11 cellular contexts compared by ENCODE assay signal in genomic region chr16:58243528-58244004, GRCh38. TPM values are rescaled to one million over a fixed set of nuclear protein-coding genes. Genes with fewer than 3 reads are reported as not detected.
DNase-seq lines count a peak whose midpoint lies in the region; ATAC-seq, FAIRE-seq and TF ChIP-seq lines count a peak whose summit lies in the region.
"Had no signal": no experiment of that assay in that cellular context is flagged by ENCODE, and none has a peak within 500 bp of the region (broad histone marks: within the 10 kb centered on the region; RNA-seq: fewer than 3 reads in every experiment).

No MANE protein-coding gene starts in this region.

- H3K27ac ChIP-seq in mammary epithelial cell (ENCODE audit: insufficient read depth, low read depth, low read length) = no peak overlapping the region
- H3K27ac ChIP-seq: SJSA1 had no signal

- no peaks in the 10 kb centered on the region for H4K20me1 ChIP-seq in mammary epithelial cell (ENCODE audit: insufficient read depth, low read length)

- intact Hi-C loops in mammary epithelial cell (cut with micrococcal nuclease) = no loop called here

- CTCF ChIA-PET in mammary epithelial cell (lab: Charles Lee; ENCODE audit: low non-redundant PET) = no interaction called here

- no peaks in the 10 kb centered on the region for H3K9me3 ChIP-seq in mammary epithelial cell (replicated peaks; ENCODE audit: insufficient read depth, low read length)
- H3K9me3 ChIP-seq: SJSA1 had no signal

- H3K79me2 ChIP-seq in mammary epithelial cell (ENCODE audit: insufficient read depth, low read length) = no peaks in the 10 kb centered on the region

- no peak overlapping the region for H3K4me3 ChIP-seq in mammary epithelial cell (replicated peaks in 1 of 3; ENCODE audit: insufficient read depth in 1 of 3, low read depth in 2 of 3, low read length in 3 of 3)
- H3K4me3 ChIP-seq: SJSA1 had no signal

- in situ Hi-C loops in mammary epithelial cell (cut with MboI; ENCODE audit: low sequenced_read_pairs in 2 of 2) = no loop called here

- TF ChIP-seq CTCF in mammary epithelial cell (conservative IDR thresholded peaks at IDR 0.05 in 1 of 2, IDR thresholded peaks at IDR 0.05 in 1 of 2; ENCODE audit: extremely low read depth in 1 of 2, insufficient read depth in 1 of 2, low read depth in 1 of 2, low read length in 2 of 2) = no peak

- no peak overlapping the region for H3K4me2 ChIP-seq in mammary epithelial cell (ENCODE audit: insufficient read depth, low read depth, low read length)

- no peaks in the 10 kb centered on the region for H3K4me1 ChIP-seq in mammary epithelial cell (ENCODE audit: insufficient read depth, low read length)
- H3K4me1 ChIP-seq: SJSA1 had no signal

- H3K9ac ChIP-seq in mammary epithelial cell (ENCODE audit: insufficient read depth, low read length) = no peak overlapping the region

- ATAC-seq in GM19467 (IDR thresholded peaks at IDR 0.05; ENCODE audit: unreplicated experiment) (peak; percentile 88), HG03139 (IDR thresholded peaks at IDR 0.05; ENCODE audit: unreplicated experiment) (peak; percentile 96)
- ATAC-seq: left colon had no signal

- DNase-seq in GM12892 (ENCODE audit: insufficient read length) (peak; percentile 31), mammary epithelial cell (peak; percentile 79), retina (no peak), amygdala (lab: John Stamatoyannopoulos, UW) (no peak), NCI-H2171 (lab: John Stamatoyannopoulos, UW) (no peak)
- no peak for DNase-seq in stimulated activated CD4-positive, alpha-beta T cell treated with anti-CD3 and anti-CD28 coated beads, Interleukin-15, amount 100 ng/mL, for 24 hours
- DNase-seq: caudate nucleus, left colon had no signal

- H3K27me3 ChIP-seq in mammary epithelial cell (ENCODE audit: insufficient read depth, low read length) = peaks cover 4% of the 10 kb centered on the region

- H3K36me3 ChIP-seq in mammary epithelial cell (ENCODE audit: insufficient read depth, low read length) = no peaks in the 10 kb centered on the region
- H3K36me3 ChIP-seq: SJSA1 had no signal

- BruUV-seq in mammary epithelial cell (replicated peaks; lab: Mats Ljungman, UMichigan) = no TSS peak

- FAIRE-seq in GM12892 (lab: Jason Lieb, UNC) = peak; percentile 99

- dilution Hi-C loops in mammary epithelial cell (cut with HindIII; ENCODE audit: low sequenced_read_pairs) = no loop called here

- 76% methylated on average over 8 of the region's 8 CpGs for WGBS in mammary epithelial cell (ENCODE audit: low coverage, missing lambda C conversion rate)

- no peak for TF ChIP-seq POLR2A in GM12892 (IDR thresholded peaks at IDR 0.05; ENCODE audit: low read depth, low read length)

- H2AFZ ChIP-seq in mammary epithelial cell (ENCODE audit: low read depth, low read length) = no peak overlapping the region

RNA-seq across cellular contexts. Expression of gene CSNK2A2, which starts 45.7 kb away (rescaled TPM):
- polyA plus RNA-seq in GM12892 (2012; ENCODE audit: missing spikeins) = 44.0 TPM
- 10 to 100 TPM; 29.3 to 79.7 TPM for total RNA-seq in mammary epithelial cell
- 41.3 TPM for polyA plus RNA-seq in mammary epithelial cell
- polyA minus RNA-seq in mammary epithelial cell = 127 TPM

RNA-seq across cellular contexts. Expression of gene PRSS54, which starts 51.3 kb away (rescaled TPM):
- not detected for polyA plus RNA-seq in GM12892 (2012; ENCODE audit: missing spikeins)
- total RNA-seq in mammary epithelial cell = not detected
- not detected for polyA plus RNA-seq in mammary epithelial cell
- not detected for polyA minus RNA-seq in mammary epithelial cell
- total RNA-seq: left colon, SJSA1 had no signal

Comparison
In these comparisons a context has a peak if more than half of its experiments do, and no peak if none do; other contexts are left out.
1. DNase-seq: peak in GM12892 (single experiment) and mammary epithelial cell (single experiment); none in retina (single experiment), stimulated activated CD4-positive, alpha-beta T cell treated with anti-CD3 and anti-CD28 coated beads, Interleukin-15, amount 100 ng/mL, for 24 hours (single experiment), amygdala (0 of 56) and NCI-H2171 (single experiment).